7 cellular contexts compared by ENCODE assay signal in the genomic region with DNA sequence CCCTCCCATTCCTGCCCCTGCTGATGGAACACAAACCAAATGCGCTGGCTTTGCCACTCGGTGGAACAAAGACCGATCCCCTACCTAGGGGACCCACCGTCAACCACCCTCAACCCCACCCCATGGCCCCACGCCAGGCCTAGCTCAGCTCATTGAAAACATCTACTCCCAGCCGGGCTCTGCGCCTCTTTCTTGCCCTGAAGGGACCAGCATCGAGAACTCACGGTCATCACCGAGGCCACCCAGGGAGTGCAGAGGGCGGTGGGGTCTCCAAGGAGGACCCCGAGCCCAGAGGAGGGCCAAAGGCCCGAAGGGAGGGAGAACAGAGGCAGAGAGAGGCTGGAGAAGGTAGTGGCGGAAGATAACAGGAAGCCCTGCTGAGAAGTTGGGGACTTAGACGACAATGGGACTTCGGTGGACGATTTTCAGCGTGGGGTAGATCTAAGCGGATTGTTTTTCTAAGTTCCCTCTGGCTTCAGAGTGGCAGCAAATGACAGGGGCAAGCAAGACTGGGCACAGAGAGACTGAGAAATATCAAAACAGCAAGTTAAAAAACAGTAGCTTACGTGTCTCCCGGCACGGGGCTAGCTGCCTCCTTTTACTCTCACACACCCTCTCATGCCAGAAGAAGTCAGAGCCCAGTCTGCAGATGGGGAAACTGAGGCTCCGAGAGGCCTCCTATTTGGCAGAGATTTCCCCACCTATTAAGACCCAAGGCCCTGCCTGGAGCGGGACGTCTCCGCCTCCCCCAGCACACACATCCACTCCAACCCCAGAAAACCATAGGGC. TPM values are rescaled to one million over a fixed set of nuclear protein-coding genes. Genes with fewer than 3 reads are reported as not detected.
DNase-seq lines count a peak whose midpoint lies in the region; ATAC-seq and TF ChIP-seq lines count a peak whose summit lies in the region.

No MANE protein-coding gene starts in this region.

- DNase-seq in NCI-H748 (lab: John Stamatoyannopoulos, UW; ENCODE audit: unreplicated experiment) (peak; percentile 43), body of pancreas (peak in 3 of 4 donors; percentile 53 to 68 (median 63))
- peak in 1 of 2 donors; percentile 31 for DNase-seq in stimulated activated naive CD8-positive, alpha-beta T cell treated with anti-CD3 and anti-CD28 coated beads, Interleukin-15, amount 100 ng/mL, for 72 hours

- H3K27me3 ChIP-seq in body of pancreas (no peaks in the 10 kb centered on the region), layer of hippocampus (ENCODE audit: control insufficient read depth, insufficient read depth, low read length) (no peaks in the 10 kb centered on the region)

- H3K9me3 ChIP-seq in body of pancreas = no peaks in the 10 kb centered on the region

- H3K4me3 Mint-ChIP-seq in stimulated activated naive CD8-positive, alpha-beta T cell treated with anti-CD3 and anti-CD28 coated beads, Interleukin-15, amount 100 ng/mL, for 72 hours = peak overlapping the region; percentile 90 to 99

- H3K9me3 Mint-ChIP-seq in stimulated activated naive CD8-positive, alpha-beta T cell treated with anti-CD3 and anti-CD28 coated beads, Interleukin-15, amount 100 ng/mL, for 72 hours = no peaks in the 10 kb centered on the region

- no peaks in the 10 kb centered on the region for H3K27me3 Mint-ChIP-seq in stimulated activated naive CD8-positive, alpha-beta T cell treated with anti-CD3 and anti-CD28 coated beads, Interleukin-15, amount 100 ng/mL, for 72 hours

- WGBS in body of pancreas, 2 donors = 1 to 3% methylated on average over 19 to 26 of the region's 26 CpGs

- H3K36me3 ChIP-seq in body of pancreas (replicated peaks in 1 of 2; ENCODE audit: insufficient read depth in 1 of 2, low read depth in 2 of 2) = no peaks in the 10 kb centered on the region

- intact Hi-C loops in body of pancreas (cut with DNase I) = no loop called here

- ATAC-seq in GM21528 (IDR thresholded peaks at IDR 0.05; ENCODE audit: low FRiP score, unreplicated experiment) (peak; percentile 5), body of pancreas (no peak), HG03460 (IDR thresholded peaks at IDR 0.05; ENCODE audit: unreplicated experiment) (no peak), HG02798 (IDR thresholded peaks at IDR 0.05; ENCODE audit: poor library complexity, unreplicated experiment) (no peak)
- ATAC-seq in stimulated activated naive CD8-positive, alpha-beta T cell treated with anti-CD3 and anti-CD28 coated beads, Interleukin-15, amount 100 ng/mL, for 72 hours = no peak

- H3K27ac Mint-ChIP-seq in stimulated activated naive CD8-positive, alpha-beta T cell treated with anti-CD3 and anti-CD28 coated beads, Interleukin-15, amount 100 ng/mL, for 72 hours = peak overlapping the region; percentile 97 to 98

- H3K4me3 ChIP-seq in body of pancreas = peak overlapping the region; percentile 57 to 82

- TF ChIP-seq CTCF in body of pancreas (IDR thresholded peaks at IDR 0.05) = no peak

- no peak for TF ChIP-seq POLR2A in body of pancreas (IDR thresholded peaks at IDR 0.05)

- H3K4me1 ChIP-seq in body of pancreas = peaks cover 68% of the 10 kb centered on the region

- H3K4me1 Mint-ChIP-seq in stimulated activated naive CD8-positive, alpha-beta T cell treated with anti-CD3 and anti-CD28 coated beads, Interleukin-15, amount 100 ng/mL, for 72 hours = peaks cover 75% of the 10 kb centered on the region

- H3K27ac ChIP-seq in body of pancreas = peak overlapping the region; percentile 48 to 94 (median 91)
- H3K27ac ChIP-seq in layer of hippocampus (ENCODE audit: low read depth, low read length) = peak overlapping the region; percentile 84

RNA-seq across cellular contexts. Expression of gene CARHSP1, which starts 1.1 kb away (rescaled TPM):
- total RNA-seq in body of pancreas = 10 to 100 TPM; 16.5 to 59.9 TPM

RNA-seq across cellular contexts. Expression of gene LITAFD, which starts 14.5 kb away (rescaled TPM):
- total RNA-seq in body of pancreas = not detected
